Comparison of ENCODE assay signal across 16 cellular contexts in genomic region chr17:37092701-37093100, GRCh38.
"Had no signal": no experiment of that assay in that cellular context is flagged by ENCODE, and none has a peak within 500 bp of the region (broad histone marks: within the 10 kb centered on the region; RNA-seq: fewer than 3 reads in every experiment).

No MANE protein-coding gene starts in this region.

- H3K27me3 Mint-ChIP-seq: activated CD4-positive, alpha-beta memory T cell treated with anti-CD3 and anti-CD28 coated beads for 36 hours; activated CD4-positive, alpha-beta T cell treated with anti-CD3 and anti-CD28 coated beads for 36 hours; activated naive CD4-positive, alpha-beta T cell treated with anti-CD3 and anti-CD28 coated beads, Interleukin-2, amount 10 ng/mL, durations not matched to agents 7 days and 5 days; activated naive CD8-positive, alpha-beta T cell treated with anti-CD3 and anti-CD28 coated beads, Interleukin-2, amount 50 U/mL, for 24 hours had no signal

- H3K27ac Mint-ChIP-seq: activated CD4-positive, alpha-beta memory T cell treated with anti-CD3 and anti-CD28 coated beads for 36 hours; activated CD4-positive, alpha-beta T cell treated with anti-CD3 and anti-CD28 coated beads for 36 hours; activated naive CD4-positive, alpha-beta T cell treated with anti-CD3 and anti-CD28 coated beads, Interleukin-2, amount 10 ng/mL, durations not matched to agents 7 days and 5 days; activated naive CD8-positive, alpha-beta T cell treated with anti-CD3 and anti-CD28 coated beads, Interleukin-2, amount 50 U/mL, for 24 hours had no signal

- H3K27me3 ChIP-seq: brain microvascular endothelial cell, esophagus squamous epithelium, heart right ventricle had no signal

- H3K4me3 ChIP-seq: esophagus squamous epithelium, heart right ventricle, lower lobe of right lung had no signal

- H3K4me1 ChIP-seq: lower lobe of right lung had no signal

- H3K4me3 Mint-ChIP-seq: activated CD4-positive, alpha-beta memory T cell treated with anti-CD3 and anti-CD28 coated beads for 36 hours; activated CD4-positive, alpha-beta T cell treated with anti-CD3 and anti-CD28 coated beads for 36 hours; activated naive CD4-positive, alpha-beta T cell treated with anti-CD3 and anti-CD28 coated beads, Interleukin-2, amount 10 ng/mL, durations not matched to agents 7 days and 5 days; activated naive CD8-positive, alpha-beta T cell treated with anti-CD3 and anti-CD28 coated beads, Interleukin-2, amount 50 U/mL, for 24 hours; neural crest cell had no signal

- ATAC-seq: activated CD4-positive, alpha-beta T cell treated with anti-CD3 and anti-CD28 coated beads for 36 hours; activated naive CD8-positive, alpha-beta T cell treated with anti-CD3 and anti-CD28 coated beads, Interleukin-2, amount 50 U/mL, for 24 hours; heart right ventricle; left cardiac atrium; lower lobe of right lung had no signal

- H3K9me3 ChIP-seq: esophagus squamous epithelium, heart right ventricle, lower lobe of right lung had no signal

- DNase-seq: activated CD4-positive, alpha-beta T cell treated with anti-CD3 and anti-CD28 coated beads for 36 hours; activated effector memory CD4-positive, alpha-beta T cell treated with Interleukin-2 at 50 U/mL for 16 hours; activated naive CD4-positive, alpha-beta T cell treated with anti-CD3 and anti-CD28 coated beads, Interleukin-2, amount 10 ng/mL, durations not matched to agents 7 days and 5 days; activated naive CD8-positive, alpha-beta T cell treated with anti-CD3 and anti-CD28 coated beads, Interleukin-2, amount 50 U/mL, for 24 hours; activated T-cell treated with anti-CD3 and anti-CD28 coated beads, Interleukin-2, amount 50 U/mL, for 48 hours; anterior cingulate cortex; brain microvascular endothelial cell; central memory CD4-positive, alpha-beta T cell; esophagus squamous epithelium; heart right ventricle; left cardiac atrium; lower lobe of right lung; retina; stimulated activated naive CD4-positive, alpha-beta T cell had no signal

- H3K27ac ChIP-seq: brain microvascular endothelial cell, esophagus squamous epithelium, heart right ventricle, lower lobe of right lung had no signal

- H3K9me3 Mint-ChIP-seq: activated CD4-positive, alpha-beta memory T cell treated with anti-CD3 and anti-CD28 coated beads for 36 hours; activated naive CD4-positive, alpha-beta T cell treated with anti-CD3 and anti-CD28 coated beads, Interleukin-2, amount 10 ng/mL, durations not matched to agents 7 days and 5 days; activated naive CD8-positive, alpha-beta T cell treated with anti-CD3 and anti-CD28 coated beads, Interleukin-2, amount 50 U/mL, for 24 hours; neural crest cell had no signal
